Comparison of ENCODE assay signal across 13 cellular contexts in the genomic region with DNA sequence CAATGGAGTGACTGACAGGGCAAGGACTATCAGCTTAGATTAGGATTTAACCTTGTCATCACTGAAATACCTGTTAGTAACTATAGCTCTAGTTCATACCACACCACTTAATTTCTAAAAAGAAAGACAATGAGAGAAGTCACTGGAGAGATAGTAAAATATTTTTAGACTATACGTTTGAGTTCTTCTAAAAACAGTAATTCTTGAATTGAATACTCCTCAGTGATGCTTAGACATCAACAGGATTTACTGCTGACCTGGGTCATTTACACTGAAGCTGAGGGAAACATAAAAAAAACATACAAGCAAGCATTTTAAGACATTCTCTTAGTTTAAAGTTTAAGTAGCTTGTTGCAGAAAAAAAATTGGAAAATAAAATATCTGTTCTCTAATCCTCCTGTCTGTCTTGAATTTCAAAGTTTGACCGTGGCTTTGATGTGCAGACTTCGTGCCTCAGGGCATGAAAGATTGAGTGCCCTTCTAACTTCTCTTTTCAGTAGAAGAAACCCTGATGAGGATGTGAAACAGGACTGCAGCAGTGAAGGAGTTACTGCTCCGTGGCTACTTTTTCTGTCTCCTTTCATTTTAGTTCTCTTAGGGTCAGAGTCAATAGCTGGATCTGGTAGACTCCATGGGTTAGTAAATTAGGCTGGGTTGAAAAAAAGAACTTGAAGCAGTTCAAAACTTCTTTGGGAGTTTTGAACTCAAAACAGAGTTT.
DNase-seq lines count a peak whose midpoint lies in the region; ATAC-seq and TF ChIP-seq lines count a peak whose summit lies in the region.
"Had no signal": no experiment of that assay in that cellular context is flagged by ENCODE, and none has a peak within 500 bp of the region (broad histone marks: within the 10 kb centered on the region; RNA-seq: fewer than 3 reads in every experiment).

No MANE protein-coding gene starts in this region.

- peaks cover 7% of the 10 kb centered on the region for H3K4me1 Mint-ChIP-seq in activated B cell treated with CpG ODN at 0.5 μM for 24 hours

- peak overlapping the region; percentile 33 for H3K4me3 Mint-ChIP-seq in activated B cell treated with CpG ODN at 0.5 μM for 24 hours
- H3K4me3 Mint-ChIP-seq: activated T-cell treated with anti-CD3 and anti-CD28 coated beads, Interleukin-2, amount 50 U/mL, for 4 hours had no signal

- CTCF ChIA-PET in activated B cell treated with CpG ODN at 0.5 μM for 24 hours (lab: Charles Lee) = no interaction called here

- peaks cover 19% of the 10 kb centered on the region for H3K27me3 Mint-ChIP-seq in activated B cell treated with CpG ODN at 0.5 μM for 24 hours

- no peak overlapping the region for H3K27ac Mint-ChIP-seq in activated B cell treated with CpG ODN at 0.5 μM for 24 hours

- H3K36me3 Mint-ChIP-seq in activated B cell treated with CpG ODN at 0.5 μM for 24 hours (ENCODE audit: low read depth) = no peaks in the 10 kb centered on the region

- TF ChIP-seq CTCF in activated B cell treated with CpG ODN at 0.5 μM for 24 hours (IDR thresholded peaks at IDR 0.05) = no peak

- POLR2A ChIA-PET in activated B cell treated with CpG ODN at 0.5 μM for 24 hours (lab: Charles Lee) = no interaction called here

- DNase-seq in activated B cell treated with CpG ODN at 0.5 μM for 24 hours (no peak), putamen (ENCODE audit: low spot score) (no peak), left colon (no peak), T-helper 1 cell (no peak), HT-29 (ENCODE audit: low spot score) (no peak)
- DNase-seq: activated T-cell treated with anti-CD3 and anti-CD28 coated beads, Interleukin-2, amount 50 U/mL, for 4 hours; HCEC 1CT; mucosa of descending colon; NCI-H2029; thyroid gland had no signal

- H3K9me3 Mint-ChIP-seq in activated B cell treated with CpG ODN at 0.5 μM for 24 hours = peaks cover 2% of the 10 kb centered on the region

- intact Hi-C loops in activated B cell treated with CpG ODN at 0.5 μM for 24 hours (cut with micrococcal nuclease) (no loop called here), left colon (cut with DNase I, micrococcal nuclease) (no loop called here)

- ATAC-seq in GM18498 (IDR thresholded peaks at IDR 0.05; ENCODE audit: unreplicated experiment) = peak; percentile 94
- peak; percentile 66 for ATAC-seq in GM19438 (IDR thresholded peaks at IDR 0.05; ENCODE audit: low read depth, unreplicated experiment)
- peak; percentile 65 for ATAC-seq in HG02981 (IDR thresholded peaks at IDR 0.05; ENCODE audit: unreplicated experiment)
- ATAC-seq in activated B cell treated with CpG ODN at 0.5 μM for 24 hours (ENCODE audit: low read depth) = no peak
- no peak for ATAC-seq in left colon
- ATAC-seq: activated T-cell treated with anti-CD3 and anti-CD28 coated beads, Interleukin-2, amount 50 U/mL, for 4 hours; mucosa of descending colon had no signal

Comparison
In these comparisons a context has a peak if more than half of its experiments do, and no peak if none do; other contexts are left out.
1. ATAC-seq: peak in GM18498 (single experiment), GM19438 (single experiment) and HG02981 (single experiment); none in activated B cell treated with CpG ODN at 0.5 μM for 24 hours (single experiment) and left colon (single experiment).